Comparison of ENCODE assay signal across 1 cellular context in the genomic region with DNA sequence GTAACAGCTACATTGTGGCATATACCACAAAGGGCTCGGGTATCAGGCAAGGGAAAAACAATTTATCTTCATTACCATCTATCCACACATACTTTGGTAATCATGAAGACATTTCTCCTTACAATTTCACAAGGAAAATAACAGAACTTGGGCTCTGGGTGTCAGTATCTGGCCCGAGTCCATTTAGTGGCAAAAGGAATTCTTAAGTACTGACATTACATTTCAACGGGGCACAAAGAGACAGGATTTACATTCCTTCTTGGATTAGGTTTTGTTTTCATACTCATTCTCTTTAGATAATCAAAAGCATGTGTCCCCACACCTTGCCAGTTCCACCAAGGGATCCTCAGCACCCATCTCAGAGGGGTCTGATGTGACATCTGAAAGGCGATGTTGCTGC.
TF ChIP-seq lines count a peak whose summit lies in the region.

No MANE protein-coding gene starts in this region.

TF ChIP-seq in IMR-90, 13 proteins besides CTCF, POLR2A, EP300 and RAD21 (continued from another document):
- TF ChIP-seq RCOR1 (IDR thresholded peaks at IDR 0.05; ENCODE audit: insufficient replicate concordance, low read length) = no peak
- no peak for TF ChIP-seq FOS (IDR thresholded peaks at IDR 0.05; ENCODE audit: low read depth, low read length)
- TF ChIP-seq, protein P1, sequence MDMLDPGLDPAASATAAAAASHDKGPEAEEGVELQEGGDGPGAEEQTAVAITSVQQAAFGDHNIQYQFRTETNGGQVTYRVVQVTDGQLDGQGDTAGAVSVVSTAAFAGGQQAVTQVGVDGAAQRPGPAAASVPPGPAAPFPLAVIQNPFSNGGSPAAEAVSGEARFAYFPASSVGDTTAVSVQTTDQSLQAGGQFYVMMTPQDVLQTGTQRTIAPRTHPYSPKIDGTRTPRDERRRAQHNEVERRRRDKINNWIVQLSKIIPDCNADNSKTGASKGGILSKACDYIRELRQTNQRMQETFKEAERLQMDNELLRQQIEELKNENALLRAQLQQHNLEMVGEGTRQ (IDR thresholded peaks at IDR 0.05; ENCODE audit: low read depth, low read length) = no peak
- no peak for TF ChIP-seq BHLHE40 (IDR thresholded peaks at IDR 0.05; ENCODE audit: low read depth, low read length)
- no peak for TF ChIP-seq RFX5 (IDR thresholded peaks at IDR 0.05; ENCODE audit: low read depth, low read length)
- no peak for TF ChIP-seq CEBPB (IDR thresholded peaks at IDR 0.05; ENCODE audit: low read depth, low read length)
